8 cellular contexts compared by ENCODE assay signal in genomic region chr4:41933997-41934812, GRCh38. TPM values are rescaled to one million over a fixed set of nuclear protein-coding genes. Genes with fewer than 3 reads are reported as not detected.
A peak's percentile ranks its signal among the peaks of the same experiment; 100 is the strongest.
DNase-seq lines count a peak whose midpoint lies in the region; ATAC-seq and TF ChIP-seq lines count a peak whose summit lies in the region.

No MANE protein-coding gene starts in this region.

- peak overlapping the region; percentile 95 to 97 for H3K27ac Mint-ChIP-seq in effector memory CD8-positive, alpha-beta T cell

- H3K79me2 ChIP-seq in osteoblast (ENCODE audit: insufficient read depth, low read length) = peaks cover 37% of the 10 kb centered on the region

- H3K36me3 Mint-ChIP-seq in effector memory CD8-positive, alpha-beta T cell (ENCODE audit: insufficient read depth) = peaks cover 12% of the 10 kb centered on the region

- peaks cover 6% of the 10 kb centered on the region for H3K36me3 ChIP-seq in osteoblast (ENCODE audit: insufficient read depth, low read length)

- H3K9me3 ChIP-seq in osteoblast (ENCODE audit: low read depth, low read length) = no peaks in the 10 kb centered on the region

- no peaks in the 10 kb centered on the region for H3K9me3 Mint-ChIP-seq in effector memory CD8-positive, alpha-beta T cell

- DNase-seq in GF-D8 (lab: John Stamatoyannopoulos, UW) (peak; percentile 53), NOMO-1 treated with DMSO at 0.1 percent for 48 hours (lab: John Stamatoyannopoulos, UW; ENCODE audit: unreplicated experiment) (peak; percentile 88), osteoblast (ENCODE audit: insufficient read length, low spot score, missing footprints) (no peak), HK-2 (ENCODE audit: unreplicated experiment) (no peak), RPMI8226 (no peak)
- no peak for DNase-seq in effector memory CD8-positive, alpha-beta T cell
- no peak for DNase-seq in stimulated activated CD4-positive, alpha-beta T cell treated with anti-CD3 and anti-CD28 coated beads, Interleukin-4, amount 100 ng/mL, for 1 hour

- H4K20me1 ChIP-seq in osteoblast (ENCODE audit: insufficient read depth, low read length) = peaks cover 12% of the 10 kb centered on the region

- no peak for TF ChIP-seq CTCF in osteoblast (IDR thresholded peaks at IDR 0.05; ENCODE audit: extremely low read depth, low read depth, low read length)

- no peaks in the 10 kb centered on the region for H3K27me3 Mint-ChIP-seq in effector memory CD8-positive, alpha-beta T cell

- H3K27me3 ChIP-seq in osteoblast (ENCODE audit: insufficient read depth, low read length) = peaks cover 6% of the 10 kb centered on the region

- H3K4me1 ChIP-seq in osteoblast (ENCODE audit: insufficient read depth, low read length) = peaks cover 11% of the 10 kb centered on the region

- peak overlapping the region; percentile 95 to 97 for H3K4me3 Mint-ChIP-seq in effector memory CD8-positive, alpha-beta T cell

- H3K4me1 Mint-ChIP-seq in effector memory CD8-positive, alpha-beta T cell (ENCODE audit: low read depth in 2 of 2) = peaks cover 23 to 28% of the 10 kb centered on the region in 2 donors

- H3K4me3 ChIP-seq in osteoblast (ENCODE audit: insufficient read depth, low read length) = peak overlapping the region; percentile 97

- ATAC-seq in effector memory CD8-positive, alpha-beta T cell (replicated peaks) = no peak
- no peak for ATAC-seq in HG03135 (IDR thresholded peaks at IDR 0.05; ENCODE audit: unreplicated experiment)

- H2AFZ ChIP-seq in osteoblast (ENCODE audit: low read length) = peak overlapping the region; percentile 98

- H3K4me2 ChIP-seq in osteoblast (ENCODE audit: insufficient read depth, low read length) = peak overlapping the region; percentile 97

- H3K27ac ChIP-seq in osteoblast (ENCODE audit: low read depth, low read length) = no peak overlapping the region

RNA-seq across cellular contexts. Expression of gene TMEM33, which starts 1.0 kb away (rescaled TPM):
- 39.5 and 49.2 TPM in 2 replicates for total RNA-seq in osteoblast

RNA-seq across cellular contexts. Expression of gene DCAF4L1, which starts 47.4 kb away (rescaled TPM):
- under 0.01 TPM in 2 replicates for total RNA-seq in osteoblast

RNA-seq across cellular contexts. Expression of gene SLC30A9, which starts 56.1 kb away (rescaled TPM):
- 58.3 and 58.6 TPM in 2 replicates for total RNA-seq in osteoblast

Comparison
In these comparisons a context has a peak if more than half of its experiments do, and no peak if none do; other contexts are left out.
1. DNase-seq: peak in GF-D8 (single experiment) and NOMO-1 treated with DMSO at 0.1 percent for 48 hours (single experiment); none in effector memory CD8-positive, alpha-beta T cell (0 of 3), osteoblast (single experiment), stimulated activated CD4-positive, alpha-beta T cell treated with anti-CD3 and anti-CD28 coated beads, Interleukin-4, amount 100 ng/mL, for 1 hour (single experiment), HK-2 (single experiment) and RPMI8226 (single experiment).